8 cellular contexts compared by ENCODE assay signal in the genomic region with DNA sequence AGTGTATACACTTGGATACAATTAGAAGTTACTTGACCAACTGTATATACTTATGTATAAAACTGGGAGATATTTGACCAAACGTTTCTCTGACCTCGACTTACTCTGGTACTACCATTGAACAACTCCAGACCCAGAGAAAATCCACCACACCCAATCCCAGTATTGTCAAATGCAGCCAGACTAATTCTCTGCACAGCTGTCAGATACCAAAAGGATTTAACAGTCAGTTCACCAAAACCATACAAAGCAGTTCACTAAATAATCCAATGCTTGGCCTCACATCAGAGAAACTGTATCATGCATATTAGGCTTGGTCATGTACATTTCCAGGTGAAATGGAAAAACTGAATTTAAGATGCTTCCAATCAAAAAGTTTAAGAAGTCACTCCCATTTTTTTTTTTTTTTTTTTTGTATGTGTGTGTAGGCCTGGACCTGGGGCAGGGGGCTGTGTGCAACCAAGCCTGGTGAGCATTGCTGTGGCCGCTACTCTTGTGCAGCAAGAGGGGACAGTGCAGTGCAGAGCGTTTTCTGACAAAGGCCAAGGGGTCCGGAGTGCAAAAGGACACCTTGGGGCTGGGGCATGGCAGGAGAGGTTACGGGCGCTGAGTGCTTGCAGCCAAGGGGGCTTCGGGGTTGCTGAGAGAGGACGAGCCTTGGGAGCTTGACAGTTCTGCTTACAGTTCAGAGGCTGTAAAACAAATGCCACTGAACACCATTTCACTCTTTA. TPM values are rescaled to one million over a fixed set of nuclear protein-coding genes. Genes with fewer than 3 reads are reported as not detected.
DNase-seq lines count a peak whose midpoint lies in the region; ATAC-seq and TF ChIP-seq lines count a peak whose summit lies in the region.

No MANE protein-coding gene starts in this region.

- H3F3A ChIP-seq in GM23338 (replicated peaks; ENCODE audit: low read depth): no peaks in the 10 kb centered on the region

- H3K27ac ChIP-seq in GM23338 (ENCODE audit: low read depth) (no peak overlapping the region), skeletal muscle tissue (ENCODE audit: low read depth, low read length) (peak overlapping the region; percentile 91)

- H3K27ac Mint-ChIP-seq in GM23338: no peak overlapping the region
- peak overlapping the region; percentile 95 for H3K27ac Mint-ChIP-seq in T-helper 17 cell

- H3K36me3 ChIP-seq in GM23338 (ENCODE audit: insufficient read depth): no peaks in the 10 kb centered on the region
- no peaks in the 10 kb centered on the region for H3K36me3 ChIP-seq in skeletal muscle tissue (ENCODE audit: control insufficient read depth in 3 of 3, insufficient read depth in 3 of 3, low read length in 3 of 3)

- H3K36me3 Mint-ChIP-seq in GM23338 (ENCODE audit: low read depth) (peaks cover 2% of the 10 kb centered on the region; the same call in 1 of the 3 replicates), T-helper 17 cell (ENCODE audit: low read depth) (no peaks in the 10 kb centered on the region)

- H3K27me3 Mint-ChIP-seq in GM23338 (ENCODE audit: insufficient read depth, low read depth, poor library complexity) (peaks cover 5% of the 10 kb centered on the region), T-helper 17 cell (no peaks in the 10 kb centered on the region)

- no peaks in the 10 kb centered on the region for H3K9me2 ChIP-seq in GM23338 (ENCODE audit: insufficient read depth)

- peaks cover 88% of the 10 kb centered on the region for H3K79me2 ChIP-seq in GM23338 (replicated peaks; ENCODE audit: insufficient read depth)

- TF ChIP-seq CTCF in GM23338 (conservative IDR thresholded peaks at IDR 0.05; ENCODE audit: low read depth in 2 of 2): no peak
- no peak for TF ChIP-seq CTCF in foreskin fibroblast (IDR thresholded peaks at IDR 0.05; ENCODE audit: low read depth, low read length)
- TF ChIP-seq CTCF in GM10266 (IDR thresholded peaks at IDR 0.05; ENCODE audit: control insufficient read depth, insufficient read depth, low read depth, missing control alignments): no peak

- peak overlapping the region; percentile 89 for H3K4me2 ChIP-seq in GM23338

- H3K4me1 Mint-ChIP-seq in GM23338 (peaks cover 18% of the 10 kb centered on the region), T-helper 17 cell (peaks cover 37% of the 10 kb centered on the region)

- no peak overlapping the region for H2AFZ ChIP-seq in GM23338

- no peaks in the 10 kb centered on the region for H3K9me3 Mint-ChIP-seq in GM23338

- H3K4me3 ChIP-seq in GM23338 (peak overlapping the region; percentile 65), foreskin fibroblast (ENCODE audit: low read depth in 1 of 2, low read length in 2 of 2) (peak overlapping the region; percentile 76 to 86), skeletal muscle tissue (ENCODE audit: low read length in 3 of 3) (peak overlapping the region; percentile 88 to 100 (median 97))

- no peak for ATAC-seq in GM23338
- no peak for ATAC-seq in T-helper 17 cell

- H3K27me3 ChIP-seq in GM23338 (ENCODE audit: insufficient read depth) (no peaks in the 10 kb centered on the region), skeletal muscle tissue (ENCODE audit: control insufficient read depth in 3 of 3, insufficient read depth in 3 of 3, low read length in 3 of 3) (no peaks in the 10 kb centered on the region)

- H3K4me3 Mint-ChIP-seq in GM23338: peak overlapping the region; percentile 91
- H3K4me3 Mint-ChIP-seq in T-helper 17 cell: peak overlapping the region; percentile 98

- DNase-seq in GM23338 (ENCODE audit: low spot score): no peak
- no peak for DNase-seq in T-helper 17 cell
- DNase-seq in foreskin fibroblast: no peak
- no peak for DNase-seq in COLO668 (lab: John Stamatoyannopoulos, UW; ENCODE audit: unreplicated experiment)
- DNase-seq in NCI-H1930 (lab: John Stamatoyannopoulos, UW): no peak
- no peak for DNase-seq in amygdala (lab: John Stamatoyannopoulos, UW)
- no peak for DNase-seq in GM10266 (ENCODE audit: extremely low spot score)

- H3K9ac ChIP-seq in skeletal muscle tissue (ENCODE audit: low read depth in 1 of 3, low read length in 3 of 3): peak overlapping the region; percentile 94 to 99 (median 97)

- no peaks in the 10 kb centered on the region for H3K9me3 ChIP-seq in T-helper 17 cell (ENCODE audit: control insufficient read depth, low read length, poor library complexity, severe bottlenecking)
- H3K9me3 ChIP-seq in skeletal muscle tissue (ENCODE audit: control insufficient read depth in 3 of 3, low read length in 3 of 3): no peaks in the 10 kb centered on the region

- H4K20me1 ChIP-seq in GM23338 (replicated peaks; ENCODE audit: insufficient read depth): peaks cover 35% of the 10 kb centered on the region

- H3K4me1 ChIP-seq in GM23338 (ENCODE audit: insufficient read depth) (peaks cover 16% of the 10 kb centered on the region; the same call in 1 of the 2 replicates), skeletal muscle tissue (ENCODE audit: control insufficient read depth in 3 of 3, insufficient read depth in 3 of 3, low read length in 3 of 3) (peaks cover 19 to 29% (median 26%) of the 10 kb centered on the region in 3 donors)

TF ChIP-seq in GM23338, 12 proteins besides CTCF, POLR2A, EP300 and RAD21 (continues in another document):
- no peak for TF ChIP-seq CREB1 (CRISPR knock-in tag; IDR thresholded peaks at IDR 0.05; ENCODE audit: low read depth)
- no peak for TF ChIP-seq POLR2AphosphoS5 (IDR thresholded peaks at IDR 0.05; ENCODE audit: low read depth)
- TF ChIP-seq, protein P1, sequence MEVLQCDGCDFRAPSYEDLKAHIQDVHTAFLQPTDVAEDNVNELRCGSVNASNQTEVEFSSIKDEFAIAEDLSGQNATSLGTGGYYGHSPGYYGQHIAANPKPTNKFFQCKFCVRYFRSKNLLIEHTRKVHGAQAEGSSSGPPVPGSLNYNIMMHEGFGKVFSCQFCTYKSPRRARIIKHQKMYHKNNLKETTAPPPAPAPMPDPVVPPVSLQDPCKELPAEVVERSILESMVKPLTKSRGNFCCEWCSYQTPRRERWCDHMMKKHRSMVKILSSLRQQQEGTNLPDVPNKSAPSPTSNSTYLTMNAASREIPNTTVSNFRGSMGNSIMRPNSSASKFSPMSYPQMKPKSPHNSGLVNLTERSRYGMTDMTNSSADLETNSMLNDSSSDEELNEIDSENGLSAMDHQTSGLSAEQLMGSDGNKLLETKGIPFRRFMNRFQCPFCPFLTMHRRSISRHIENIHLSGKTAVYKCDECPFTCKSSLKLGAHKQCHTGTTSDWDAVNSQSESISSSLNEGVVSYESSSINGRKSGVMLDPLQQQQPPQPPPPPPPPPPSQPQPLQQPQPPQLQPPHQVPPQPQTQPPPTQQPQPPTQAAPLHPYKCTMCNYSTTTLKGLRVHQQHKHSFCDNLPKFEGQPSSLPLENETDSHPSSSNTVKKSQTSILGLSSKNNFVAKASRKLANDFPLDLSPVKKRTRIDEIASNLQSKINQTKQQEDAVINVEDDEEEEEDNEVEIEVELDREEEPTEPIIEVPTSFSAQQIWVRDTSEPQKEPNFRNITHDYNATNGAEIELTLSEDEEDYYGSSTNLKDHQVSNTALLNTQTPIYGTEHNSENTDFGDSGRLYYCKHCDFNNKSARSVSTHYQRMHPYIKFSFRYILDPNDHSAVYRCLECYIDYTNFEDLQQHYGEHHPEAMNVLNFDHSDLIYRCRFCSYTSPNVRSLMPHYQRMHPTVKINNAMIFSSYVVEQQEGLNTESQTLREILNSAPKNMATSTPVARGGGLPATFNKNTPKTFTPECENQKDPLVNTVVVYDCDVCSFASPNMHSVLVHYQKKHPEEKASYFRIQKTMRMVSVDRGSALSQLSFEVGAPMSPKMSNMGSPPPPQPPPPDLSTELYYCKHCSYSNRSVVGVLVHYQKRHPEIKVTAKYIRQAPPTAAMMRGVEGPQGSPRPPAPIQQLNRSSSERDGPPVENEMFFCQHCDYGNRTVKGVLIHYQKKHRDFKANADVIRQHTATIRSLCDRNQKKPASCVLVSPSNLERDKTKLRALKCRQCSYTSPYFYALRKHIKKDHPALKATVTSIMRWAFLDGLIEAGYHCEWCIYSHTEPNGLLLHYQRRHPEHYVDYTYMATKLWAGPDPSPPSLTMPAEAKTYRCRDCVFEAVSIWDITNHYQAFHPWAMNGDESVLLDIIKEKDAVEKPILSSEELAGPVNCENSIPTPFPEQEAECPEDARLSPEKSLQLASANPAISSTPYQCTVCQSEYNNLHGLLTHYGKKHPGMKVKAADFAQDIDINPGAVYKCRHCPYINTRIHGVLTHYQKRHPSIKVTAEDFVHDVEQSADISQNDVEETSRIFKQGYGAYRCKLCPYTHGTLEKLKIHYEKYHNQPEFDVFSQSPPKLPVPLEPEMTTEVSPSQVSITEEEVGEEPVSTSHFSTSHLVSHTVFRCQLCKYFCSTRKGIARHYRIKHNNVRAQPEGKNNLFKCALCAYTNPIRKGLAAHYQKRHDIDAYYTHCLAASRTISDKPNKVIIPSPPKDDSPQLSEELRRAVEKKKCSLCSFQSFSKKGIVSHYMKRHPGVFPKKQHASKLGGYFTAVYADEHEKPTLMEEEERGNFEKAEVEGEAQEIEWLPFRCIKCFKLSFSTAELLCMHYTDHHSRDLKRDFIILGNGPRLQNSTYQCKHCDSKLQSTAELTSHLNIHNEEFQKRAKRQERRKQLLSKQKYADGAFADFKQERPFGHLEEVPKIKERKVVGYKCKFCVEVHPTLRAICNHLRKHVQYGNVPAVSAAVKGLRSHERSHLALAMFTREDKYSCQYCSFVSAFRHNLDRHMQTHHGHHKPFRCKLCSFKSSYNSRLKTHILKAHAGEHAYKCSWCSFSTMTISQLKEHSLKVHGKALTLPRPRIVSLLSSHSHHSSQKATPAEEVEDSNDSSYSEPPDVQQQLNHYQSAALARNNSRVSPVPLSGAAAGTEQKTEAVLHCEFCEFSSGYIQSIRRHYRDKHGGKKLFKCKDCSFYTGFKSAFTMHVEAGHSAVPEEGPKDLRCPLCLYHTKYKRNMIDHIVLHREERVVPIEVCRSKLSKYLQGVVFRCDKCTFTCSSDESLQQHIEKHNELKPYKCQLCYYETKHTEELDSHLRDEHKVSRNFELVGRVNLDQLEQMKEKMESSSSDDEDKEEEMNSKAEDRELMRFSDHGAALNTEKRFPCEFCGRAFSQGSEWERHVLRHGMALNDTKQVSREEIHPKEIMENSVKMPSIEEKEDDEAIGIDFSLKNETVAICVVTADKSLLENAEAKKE (CRISPR knock-in tag; IDR thresholded peaks at IDR 0.05): no peak

RNA-seq across cellular contexts. Expression of a gene that starts 1.4 kb away (rescaled TPM):
- total RNA-seq in GM23338 (2014; rRNA removed; shearing (Covaris generic)): 66.8 and 67.5 TPM in 2 replicates
- 26.5 and 29.5 TPM in 2 replicates for polyA plus RNA-seq in GM23338 (2016; fragmentation: Nextera tagmentation; extraction: Ambion mirVana)
- total RNA-seq in T-helper 17 cell (10 to 100 TPM; 23.6 to 26.4 TPM), skeletal muscle tissue (59.0 TPM)

RNA-seq across cellular contexts. Expression of a gene that starts 1.8 kb away (rescaled TPM):
- 5.3 and 6.7 TPM in 2 replicates for total RNA-seq in GM23338 (2014; rRNA removed; shearing (Covaris generic))
- 3.8 and 4.7 TPM in 2 replicates for polyA plus RNA-seq in GM23338 (2016; fragmentation: Nextera tagmentation; extraction: Ambion mirVana)
- total RNA-seq in T-helper 17 cell (under 1 TPM; 0.70 to 0.96 TPM), skeletal muscle tissue (7.3 TPM)
